Comparison of ENCODE assay signal across 10 cellular contexts in the genomic region with DNA sequence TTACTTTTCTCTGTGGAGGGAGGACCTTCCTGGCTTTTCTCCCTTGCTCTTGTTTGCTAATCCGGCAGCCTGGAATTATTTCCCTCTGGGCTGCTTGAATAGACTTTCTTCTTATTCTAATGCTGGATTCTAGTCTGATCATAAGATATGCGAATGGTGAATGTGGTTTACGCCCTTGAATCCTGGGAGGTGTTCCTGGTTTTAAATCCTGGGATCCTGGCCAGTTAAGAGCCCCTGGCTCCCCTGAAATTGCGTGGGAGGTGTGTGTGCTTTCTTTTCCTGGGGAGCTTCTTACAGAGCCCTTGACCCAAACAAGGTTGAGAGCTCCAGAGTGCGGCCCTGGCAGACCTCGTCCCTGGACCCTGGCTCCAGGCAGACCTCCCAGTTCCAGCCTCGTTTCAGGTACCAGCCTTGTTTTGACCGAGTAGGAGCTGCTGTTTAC. TPM values are rescaled to one million over a fixed set of nuclear protein-coding genes. Genes with fewer than 3 reads are reported as not detected.
A peak's percentile ranks its signal among the peaks of the same experiment; 100 is the strongest.
DNase-seq lines count a peak whose midpoint lies in the region; ATAC-seq, FAIRE-seq and TF ChIP-seq lines count a peak whose summit lies in the region.
"Had no signal": no experiment of that assay in that cellular context is flagged by ENCODE, and none has a peak within 500 bp of the region (broad histone marks: within the 10 kb centered on the region; RNA-seq: fewer than 3 reads in every experiment).

No MANE protein-coding gene starts in this region.

- peaks cover 0 to 25% (median 7%) of the 10 kb centered on the region in 4 donors for H3K4me1 ChIP-seq in right lobe of liver

- intact Hi-C loops in right lobe of liver (cut with DNase I): no loop called here

- in situ Hi-C loops in G401 (cut with HindIII; ENCODE audit: low sequenced_read_pairs): no loop called here

- H3K27ac ChIP-seq in right lobe of liver: peak overlapping the region; percentile 74 to 96 (median 94)

- H3K27me3 ChIP-seq in MG63 (no peaks in the 10 kb centered on the region), right lobe of liver (no peaks in the 10 kb centered on the region)

- TF ChIP-seq CTCF in choroid plexus epithelial cell (conservative IDR thresholded peaks at IDR 0.05; ENCODE audit: low read depth, low read length) (no peak), right lobe of liver (IDR thresholded peaks at IDR 0.05) (no peak), D721Med (IDR thresholded peaks at IDR 0.05; ENCODE audit: insufficient read depth, missing control alignments) (no peak)

- 45% methylated on average over 4 of the region's 8 CpGs for WGBS in right lobe of liver (ENCODE audit: insufficient coverage, low coverage, low lambda C conversion rate, missing lambda C conversion rate)

- peak overlapping the region; percentile 79 for H3K4me3 ChIP-seq in MG63
- H3K4me3 ChIP-seq in choroid plexus epithelial cell (ENCODE audit: low read depth, low read length): no peak overlapping the region
- H3K4me3 ChIP-seq in right lobe of liver: peak overlapping the region in 2 of 3 donors; percentile 6 to 11

- DNase-seq in MG63 (peak; percentile 67), choroid plexus epithelial cell (ENCODE audit: low read depth) (peak; percentile 26), right lobe of liver (peak in 1 of 3 donors; percentile 64), superior temporal gyrus (ENCODE audit: extremely low spot score) (peak; percentile 45), G401 (ENCODE audit: low spot score) (no peak), germinal center (ENCODE audit: low spot score) (no peak), D721Med (ENCODE audit: insufficient read length, low spot score) (no peak)
- DNase-seq: activated gamma-delta T cell; NK-92 treated with Interleukin-12 subunit alpha and Interleukin-12 subunit beta, amount 100 ng/mL, for 24 hours; stimulated activated naive CD4-positive, alpha-beta T cell had no signal

- no peaks in the 10 kb centered on the region for H3K9me3 ChIP-seq in MG63
- no peaks in the 10 kb centered on the region for H3K9me3 ChIP-seq in right lobe of liver

- TF ChIP-seq POLR2A in right lobe of liver (IDR thresholded peaks at IDR 0.05): no peak

- H3K36me3 ChIP-seq in MG63 (peaks cover 32% of the 10 kb centered on the region), right lobe of liver (no peaks in the 10 kb centered on the region)

- ATAC-seq in right lobe of liver: peak in 3 of 4 donors; percentile 16 to 31 (median 18)

- no peak for FAIRE-seq in D721Med (lab: Jason Lieb, UNC)

RNA-seq across cellular contexts. Expression of gene SH3BP4, which starts 2.8 kb away (rescaled TPM):
- 34.2 and 39.5 TPM in 2 replicates for total RNA-seq in MG63 (2014; rRNA removed; shearing (Covaris generic); ENCODE audit: low replicate concordance)
- total RNA-seq in right lobe of liver: 10 to 100 TPM; 18.8 to 30.4 (median 26.3) TPM
- total RNA-seq in G401 (2014; rRNA removed; shearing (Covaris generic)): 34.8 and 49.1 TPM in 2 replicates

Comparison
In these comparisons a context has a peak if more than half of its experiments do, and no peak if none do; other contexts are left out.
1. DNase-seq: peak in MG63 (single experiment), choroid plexus epithelial cell (single experiment) and superior temporal gyrus (single experiment); none in G401 (single experiment), germinal center (single experiment) and D721Med (single experiment).